ENCODE assay signal across 11 cellular contexts in genomic region chr11:74019104-74019738, GRCh38. TPM values are rescaled to one million over a fixed set of nuclear protein-coding genes. Genes with fewer than 3 reads are reported as not detected.
DNase-seq lines count a peak whose midpoint lies in the region; ATAC-seq and TF ChIP-seq lines count a peak whose summit lies in the region.
"Had no signal": no experiment of that assay in that cellular context is flagged by ENCODE, and none has a peak within 500 bp of the region (broad histone marks: within the 10 kb centered on the region; RNA-seq: fewer than 3 reads in every experiment).

No MANE protein-coding gene starts in this region.

- H3K4me3 ChIP-seq in choroid plexus epithelial cell (ENCODE audit: low read depth, low read length), result no peak overlapping the region
- no peak overlapping the region for H3K4me3 ChIP-seq in mesodermal cell (ENCODE audit: extremely low read depth, insufficient read depth, low read length, poor library complexity, severe bottlenecking)
- peak overlapping the region in 1 of 5 donors; percentile 37 for H3K4me3 ChIP-seq in subcutaneous abdominal adipose tissue (ENCODE audit: low read depth in 1 of 5, low read length in 5 of 5)

- H3K4me1 Mint-ChIP-seq in T-cell, result peaks cover 30 to 54% (median 51%) of the 10 kb centered on the region in 3 donors

- no peaks in the 10 kb centered on the region for H3K4me1 ChIP-seq in mesodermal cell (ENCODE audit: control insufficient read depth, insufficient read depth, low read length, poor library complexity, severe bottlenecking)
- peaks cover 13 to 80% (median 40%) of the 10 kb centered on the region in 5 donors for H3K4me1 ChIP-seq in subcutaneous abdominal adipose tissue (ENCODE audit: control insufficient read depth in 5 of 5, insufficient read depth in 5 of 5, low read length in 5 of 5)

- H3K4me3 Mint-ChIP-seq in T-cell, result no peak overlapping the region

- TF ChIP-seq CTCF in choroid plexus epithelial cell (conservative IDR thresholded peaks at IDR 0.05; ENCODE audit: low read depth, low read length) (no peak), GM20000 (IDR thresholded peaks at IDR 0.05; ENCODE audit: extremely low read depth, missing control alignments) (no peak)

- CTCF ChIA-PET in T-cell (lab: Charles Lee), result interaction anchor here (0.6 to 1.4 kb wide), 2 partner anchors 9 to 39 kb away, joined by 3 read pairs; no protein-coding TSS in a partner anchor

- DNase-seq in T-cell, result no peak
- peak; percentile 45 for DNase-seq in choroid plexus epithelial cell (ENCODE audit: low read depth)
- no peak for DNase-seq in NCI-H526 (lab: John Stamatoyannopoulos, UW)
- no peak for DNase-seq in NCI-H1694 treated with DMSO at 0.1 percent for 48 hours (lab: John Stamatoyannopoulos, UW)
- no peak for DNase-seq in GM20000 (ENCODE audit: low spot score)
- DNase-seq: NCI-H2107, SHP77 had no signal

- H3K9me3 Mint-ChIP-seq in T-cell, result no peaks in the 10 kb centered on the region
- H3K9me3 Mint-ChIP-seq: effector memory CD8-positive, alpha-beta T cell had no signal

- peak overlapping the region; percentile 6 to 74 (median 57) for H3K9ac ChIP-seq in subcutaneous abdominal adipose tissue (ENCODE audit: low read length in 5 of 5)

- peaks cover 27% of the 10 kb centered on the region for H3K36me3 Mint-ChIP-seq in T-cell

- 93 to 100% methylated on average over 3 to 4 of the region's 4 CpGs for WGBS in mesodermal cell (ENCODE audit: insufficient coverage in 2 of 2), 2 experiments

- H3K36me3 ChIP-seq in mesodermal cell (ENCODE audit: control insufficient read depth, insufficient read depth, low read length) (peaks cover 27% of the 10 kb centered on the region), subcutaneous abdominal adipose tissue (ENCODE audit: control insufficient read depth in 5 of 5, insufficient read depth in 5 of 5, low read length in 5 of 5) (peaks cover 0 to 7% (median 3%) of the 10 kb centered on the region in 5 donors)

- H3K27ac ChIP-seq in mesodermal cell (ENCODE audit: low read depth, low read length, severe bottlenecking), result peak overlapping the region; percentile 31
- peak overlapping the region; percentile 99 for H3K27ac ChIP-seq in subcutaneous abdominal adipose tissue (ENCODE audit: low read depth, low read length)

- peak overlapping the region; percentile 50 to 74 for H3K27ac Mint-ChIP-seq in T-cell
- H3K27ac Mint-ChIP-seq: effector memory CD8-positive, alpha-beta T cell had no signal

- no peak for ATAC-seq in T-cell (replicated peaks in 1 of 4)
- no peak for ATAC-seq in HG02973 (IDR thresholded peaks at IDR 0.05; ENCODE audit: unreplicated experiment)

- H3K27me3 Mint-ChIP-seq in T-cell, result no peaks in the 10 kb centered on the region
- H3K27me3 Mint-ChIP-seq: effector memory CD8-positive, alpha-beta T cell had no signal

- no peaks in the 10 kb centered on the region for H3K9me3 ChIP-seq in mesodermal cell (ENCODE audit: control insufficient read depth, low read length)
- no peaks in the 10 kb centered on the region for H3K9me3 ChIP-seq in subcutaneous abdominal adipose tissue (ENCODE audit: control insufficient read depth in 5 of 5, low read length in 5 of 5)

- POLR2A ChIA-PET in T-cell (lab: Charles Lee), result interaction anchor here in 1 of 2 donors (0.5 kb wide), 1 partner anchor 60 kb away, joined by 3 read pairs; no protein-coding TSS in a partner anchor

- H3K27me3 ChIP-seq in subcutaneous abdominal adipose tissue (ENCODE audit: control insufficient read depth in 5 of 5, insufficient read depth in 4 of 5, low read length in 5 of 5), result no peaks in the 10 kb centered on the region

RNA-seq across cellular contexts. Expression of gene UCP3, which starts 10.3 kb away (rescaled TPM):
- 1 to 10 TPM; 5.7 to 6.8 (median 6.5) TPM for total RNA-seq in T-cell
- polyA plus RNA-seq in mesodermal cell (2013, experiment 1 of 2), result 0.26 TPM
- polyA plus RNA-seq in mesodermal cell (2013, experiment 2 of 2), result 0.35 TPM

RNA-seq across cellular contexts. Expression of gene UCP2, which starts 36.6 kb away (rescaled TPM):
- total RNA-seq in T-cell, result 100 to 1,000 TPM; 241 to 754 (median 311) TPM
- polyA plus RNA-seq in mesodermal cell (2013, experiment 1 of 2), result 37.5 TPM
- polyA plus RNA-seq in mesodermal cell (2013, experiment 2 of 2), result 36.4 TPM
